ENCODE assay signal across 18 cellular contexts in the genomic region with DNA sequence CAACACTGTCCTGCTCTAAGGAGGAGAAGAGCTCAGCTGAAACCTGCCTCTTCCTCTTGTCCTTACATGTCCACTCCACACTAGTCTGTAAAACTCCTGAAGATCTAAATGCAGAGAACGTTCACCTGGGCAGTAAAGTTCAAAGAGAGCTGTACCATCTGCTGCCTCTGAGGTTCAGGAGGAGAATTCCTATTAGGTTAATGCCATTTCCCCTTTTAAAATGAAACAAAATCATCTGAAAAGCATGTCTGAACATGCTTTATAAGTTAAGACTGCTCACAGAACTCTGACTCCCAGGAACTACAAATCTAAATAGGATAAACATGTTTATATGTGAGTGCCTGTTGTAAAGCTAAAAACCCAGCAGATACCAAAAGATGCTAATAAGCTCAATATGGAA.
A peak's percentile ranks its signal among the peaks of the same experiment; 100 is the strongest.
DNase-seq lines count a peak whose midpoint lies in the region; ATAC-seq, FAIRE-seq and TF ChIP-seq lines count a peak whose summit lies in the region.
"Had no signal": no experiment of that assay in that cellular context is flagged by ENCODE, and none has a peak within 500 bp of the region (broad histone marks: within the 10 kb centered on the region; RNA-seq: fewer than 3 reads in every experiment).

No MANE protein-coding gene starts in this region.

- FAIRE-seq in bronchial epithelial cell (lab: Jason Lieb, UNC), result peak; percentile 36
- FAIRE-seq: GM12891 had no signal

- H3K9me3 Mint-ChIP-seq in HFFc6 (no peaks in the 10 kb centered on the region; the same call in 1 of the 2 replicates), naive B cell (no peaks in the 10 kb centered on the region)
- no peaks in the 10 kb centered on the region for H3K9me3 Mint-ChIP-seq in activated T-helper 1 cell treated with anti-CD3 and anti-CD28 coated beads, Interleukin-12 subunit alpha, Interleukin-12 subunit beta, Interleukin-2, Interleukin-4 antibody, amounts not matched to agents 30 ng/mL and 10 ng/mL and 1 ng/mL, durations not matched to agents 14 hours and 24 hours and 36 hours
- H3K9me3 Mint-ChIP-seq: IgD-negative memory B cell had no signal

- H3K4me3 ChIP-seq in bronchial epithelial cell (ENCODE audit: low read depth, low read length) (no peak overlapping the region), left lung (no peak overlapping the region)
- H3K4me3 ChIP-seq: SJSA1 had no signal

- H3K4me1 ChIP-seq in left lung, result no peaks in the 10 kb centered on the region
- H3K4me1 ChIP-seq: SJSA1 had no signal

- H3K36me3 Mint-ChIP-seq in HFFc6 (ENCODE audit: low read depth) (peaks cover 11% of the 10 kb centered on the region; the same call in 1 of the 2 replicates), naive B cell (peaks cover 10 to 54% of the 10 kb centered on the region in 2 donors)
- no peaks in the 10 kb centered on the region for H3K36me3 Mint-ChIP-seq in activated T-helper 1 cell treated with anti-CD3 and anti-CD28 coated beads, Interleukin-12 subunit alpha, Interleukin-12 subunit beta, Interleukin-2, Interleukin-4 antibody, amounts not matched to agents 30 ng/mL and 10 ng/mL and 1 ng/mL, durations not matched to agents 14 hours and 24 hours and 36 hours (ENCODE audit: low read depth)

- no peak overlapping the region for H3K4me3 Mint-ChIP-seq in HFFc6
- H3K4me3 Mint-ChIP-seq in naive B cell, result no peak overlapping the region
- H3K4me3 Mint-ChIP-seq in activated T-helper 1 cell treated with anti-CD3 and anti-CD28 coated beads, Interleukin-12 subunit alpha, Interleukin-12 subunit beta, Interleukin-2, Interleukin-4 antibody, amounts not matched to agents 30 ng/mL and 10 ng/mL and 1 ng/mL, durations not matched to agents 14 hours and 24 hours and 36 hours, result no peak overlapping the region

- no peak for ATAC-seq in naive B cell (ENCODE audit: low read depth in 2 of 2)
- ATAC-seq in SK-N-SH treated with all-trans-retinoic acid at 6 μM for 48 hours, result no peak
- no peak for ATAC-seq in left lung
- no peak for ATAC-seq in HG03439 (IDR thresholded peaks at IDR 0.05; ENCODE audit: unreplicated experiment)

- H3K9me3 ChIP-seq in left lung, result no peaks in the 10 kb centered on the region
- H3K9me3 ChIP-seq: SJSA1 had no signal

- H3K27ac ChIP-seq in 22Rv1, result peak overlapping the region; percentile 49
- H3K27ac ChIP-seq in left lung, result no peak overlapping the region
- H3K27ac ChIP-seq: SJSA1 had no signal

- H3K27me3 Mint-ChIP-seq in HFFc6 (ENCODE audit: insufficient read depth) (no peaks in the 10 kb centered on the region; the same call in 1 of the 2 replicates), naive B cell (no peaks in the 10 kb centered on the region)
- H3K27me3 Mint-ChIP-seq in activated T-helper 1 cell treated with anti-CD3 and anti-CD28 coated beads, Interleukin-12 subunit alpha, Interleukin-12 subunit beta, Interleukin-2, Interleukin-4 antibody, amounts not matched to agents 30 ng/mL and 10 ng/mL and 1 ng/mL, durations not matched to agents 14 hours and 24 hours and 36 hours (ENCODE audit: insufficient read depth), result peaks cover 2% of the 10 kb centered on the region
- H3K27me3 Mint-ChIP-seq: IgD-negative memory B cell had no signal

- no peaks in the 10 kb centered on the region for H3K36me3 ChIP-seq in bronchial epithelial cell (ENCODE audit: control insufficient read depth, insufficient read depth, low read length)
- H3K36me3 ChIP-seq in left lung, result no peaks in the 10 kb centered on the region
- H3K36me3 ChIP-seq: SJSA1 had no signal

- no peaks in the 10 kb centered on the region for H3K27me3 ChIP-seq in bronchial epithelial cell (ENCODE audit: control insufficient read depth, insufficient read depth, low read length)
- no peaks in the 10 kb centered on the region for H3K27me3 ChIP-seq in left lung
- H3K27me3 ChIP-seq: SJSA1 had no signal

- H3K4me1 Mint-ChIP-seq in HFFc6 (ENCODE audit: low read depth) (peaks cover 29% of the 10 kb centered on the region), naive B cell (peaks cover 11 to 28% (median 18%) of the 10 kb centered on the region in 3 donors)
- H3K4me1 Mint-ChIP-seq in activated T-helper 1 cell treated with anti-CD3 and anti-CD28 coated beads, Interleukin-12 subunit alpha, Interleukin-12 subunit beta, Interleukin-2, Interleukin-4 antibody, amounts not matched to agents 30 ng/mL and 10 ng/mL and 1 ng/mL, durations not matched to agents 14 hours and 24 hours and 36 hours (ENCODE audit: low read depth), result no peaks in the 10 kb centered on the region

- TF ChIP-seq CTCF in 22Rv1 (IDR thresholded peaks at IDR 0.05) (no peak), HFFc6 (IDR thresholded peaks at IDR 0.05) (no peak), bronchial epithelial cell (IDR thresholded peaks at IDR 0.05; ENCODE audit: insufficient read depth, low read length, severe bottlenecking) (no peak), left lung (IDR thresholded peaks at IDR 0.05) (no peak)

- no peak for DNase-seq in HFFc6
- peak; percentile 75 for DNase-seq in bronchial epithelial cell (ENCODE audit: low read depth)
- DNase-seq in naive B cell, result no peak
- no peak for DNase-seq in left lung
- no peak for DNase-seq in activated T-helper 1 cell treated with anti-CD3 and anti-CD28 coated beads, Interleukin-12 subunit alpha, Interleukin-12 subunit beta, Interleukin-2, Interleukin-4 antibody, amounts not matched to agents 30 ng/mL and 10 ng/mL and 1 ng/mL, durations not matched to agents 14 hours and 24 hours and 36 hours (ENCODE audit: low spot score)
- DNase-seq: C1 segment of cervical spinal cord; GF-D8; NCI-H1105 treated with DMSO at 0.1 percent for 48 hours; NCI-H187 treated with DMSO at 0.1 percent for 48 hours; NCI-H446 treated with DMSO at 0.1 percent for 48 hours; NK-92 treated with Interleukin-12 subunit alpha and Interleukin-12 subunit beta, amount 100 ng/mL, for 24 hours; OCI-M1 had no signal

- intact Hi-C loops in left lung (cut with DNase I), result no loop called here
- intact Hi-C loops in activated T-helper 1 cell treated with anti-CD3 and anti-CD28 coated beads, Interleukin-12 subunit alpha, Interleukin-12 subunit beta, Interleukin-2, Interleukin-4 antibody, amounts not matched to agents 30 ng/mL and 10 ng/mL and 1 ng/mL, durations not matched to agents 14 hours and 24 hours and 36 hours (cut with micrococcal nuclease), result no loop called here

- H3K27ac Mint-ChIP-seq in HFFc6 (peak overlapping the region; percentile 32; the same call in 1 of the 2 replicates), naive B cell (peak overlapping the region in 5 of 6 donors; percentile 25 to 83 (median 58))
- no peak overlapping the region for H3K27ac Mint-ChIP-seq in activated T-helper 1 cell treated with anti-CD3 and anti-CD28 coated beads, Interleukin-12 subunit alpha, Interleukin-12 subunit beta, Interleukin-2, Interleukin-4 antibody, amounts not matched to agents 30 ng/mL and 10 ng/mL and 1 ng/mL, durations not matched to agents 14 hours and 24 hours and 36 hours

TF ChIP-seq in SK-N-SH treated with all-trans-retinoic acid at 6 μM for 48 hours, 23 proteins besides CTCF, POLR2A, EP300 and RAD21 (continues in another document):
- TF ChIP-seq TOX (CRISPR knock-in tag; IDR thresholded peaks at IDR 0.05; ENCODE audit: borderline replicate concordance), result no peak
- TF ChIP-seq, protein P1, sequence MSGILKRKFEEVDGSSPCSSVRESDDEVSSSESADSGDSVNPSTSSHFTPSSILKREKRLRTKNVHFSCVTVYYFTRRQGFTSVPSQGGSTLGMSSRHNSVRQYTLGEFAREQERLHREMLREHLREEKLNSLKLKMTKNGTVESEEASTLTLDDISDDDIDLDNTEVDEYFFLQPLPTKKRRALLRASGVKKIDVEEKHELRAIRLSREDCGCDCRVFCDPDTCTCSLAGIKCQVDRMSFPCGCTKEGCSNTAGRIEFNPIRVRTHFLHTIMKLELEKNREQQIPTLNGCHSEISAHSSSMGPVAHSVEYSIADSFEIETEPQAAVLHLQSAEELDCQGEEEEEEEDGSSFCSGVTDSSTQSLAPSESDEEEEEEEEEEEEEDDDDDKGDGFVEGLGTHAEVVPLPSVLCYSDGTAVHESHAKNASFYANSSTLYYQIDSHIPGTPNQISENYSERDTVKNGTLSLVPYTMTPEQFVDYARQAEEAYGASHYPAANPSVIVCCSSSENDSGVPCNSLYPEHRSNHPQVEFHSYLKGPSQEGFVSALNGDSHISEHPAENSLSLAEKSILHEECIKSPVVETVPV (CRISPR knock-in tag; IDR thresholded peaks at IDR 0.05), result no peak
- no peak for TF ChIP-seq GLIS3 (CRISPR knock-in tag; IDR thresholded peaks at IDR 0.05)
- no peak for TF ChIP-seq RARB (CRISPR knock-in tag; IDR thresholded peaks at IDR 0.05)
- no peak for TF ChIP-seq ZNF70 (CRISPR knock-in tag; IDR thresholded peaks at IDR 0.05)
- TF ChIP-seq, protein P2, sequence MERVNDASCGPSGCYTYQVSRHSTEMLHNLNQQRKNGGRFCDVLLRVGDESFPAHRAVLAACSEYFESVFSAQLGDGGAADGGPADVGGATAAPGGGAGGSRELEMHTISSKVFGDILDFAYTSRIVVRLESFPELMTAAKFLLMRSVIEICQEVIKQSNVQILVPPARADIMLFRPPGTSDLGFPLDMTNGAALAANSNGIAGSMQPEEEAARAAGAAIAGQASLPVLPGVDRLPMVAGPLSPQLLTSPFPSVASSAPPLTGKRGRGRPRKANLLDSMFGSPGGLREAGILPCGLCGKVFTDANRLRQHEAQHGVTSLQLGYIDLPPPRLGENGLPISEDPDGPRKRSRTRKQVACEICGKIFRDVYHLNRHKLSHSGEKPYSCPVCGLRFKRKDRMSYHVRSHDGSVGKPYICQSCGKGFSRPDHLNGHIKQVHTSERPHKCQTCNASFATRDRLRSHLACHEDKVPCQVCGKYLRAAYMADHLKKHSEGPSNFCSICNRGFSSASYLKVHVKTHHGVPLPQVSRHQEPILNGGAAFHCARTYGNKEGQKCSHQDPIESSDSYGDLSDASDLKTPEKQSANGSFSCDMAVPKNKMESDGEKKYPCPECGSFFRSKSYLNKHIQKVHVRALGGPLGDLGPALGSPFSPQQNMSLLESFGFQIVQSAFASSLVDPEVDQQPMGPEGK (CRISPR knock-in tag; IDR thresholded peaks at IDR 0.05; ENCODE audit: borderline replicate concordance), result no peak
- no peak for TF ChIP-seq BACH2 (CRISPR knock-in tag; IDR thresholded peaks at IDR 0.05; ENCODE audit: borderline replicate concordance)
- TF ChIP-seq PPARA (CRISPR knock-in tag; IDR thresholded peaks at IDR 0.05; ENCODE audit: borderline replicate concordance), result no peak
